ENCODE assay signal across 8 cellular contexts in the genomic region with DNA sequence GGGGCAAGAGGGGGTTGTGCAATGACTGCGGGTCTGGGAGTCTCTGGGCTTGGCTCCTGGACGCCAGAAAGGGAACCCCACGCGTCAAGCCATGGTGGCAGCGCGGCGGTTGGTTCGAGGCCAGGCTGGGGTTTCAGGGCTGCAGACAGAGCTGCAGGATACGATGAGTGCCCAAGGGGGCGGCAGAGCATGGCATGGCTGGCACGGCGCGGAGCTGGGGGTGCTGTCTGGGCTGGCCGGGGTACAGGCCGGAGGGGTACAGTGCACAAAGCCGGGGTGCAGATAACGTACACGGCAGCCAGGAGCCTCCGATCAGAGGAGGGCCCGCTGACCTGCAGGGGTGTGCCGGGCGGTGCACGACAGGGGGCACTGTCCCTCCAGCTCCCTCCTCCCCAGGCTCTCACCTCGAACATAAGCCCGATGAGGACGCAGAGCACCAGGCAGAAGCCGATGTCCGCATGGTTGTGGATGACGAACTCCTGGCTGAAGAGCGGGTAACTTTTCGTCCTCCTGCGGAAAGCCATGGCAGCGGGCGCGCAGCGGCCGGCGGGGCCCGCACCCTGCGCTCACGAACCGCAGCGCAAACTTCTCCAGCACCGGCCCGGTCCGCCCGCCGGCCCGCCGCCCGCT. TPM values are rescaled to one million over a fixed set of nuclear protein-coding genes. Genes with fewer than 3 reads are reported as not detected.
DNase-seq lines count a peak whose midpoint lies in the region; ATAC-seq, FAIRE-seq and TF ChIP-seq lines count a peak whose summit lies in the region.

No MANE protein-coding gene starts in this region.

- H3K27me3 ChIP-seq in parathyroid adenoma (ENCODE audit: control insufficient read depth, insufficient read depth, low read length), result no peaks in the 10 kb centered on the region

- no peaks in the 10 kb centered on the region for H3K79me2 ChIP-seq in parathyroid adenoma

- ATAC-seq in GM19463 (IDR thresholded peaks at IDR 0.05; ENCODE audit: unreplicated experiment) (peak; percentile 53), HG03571 (IDR thresholded peaks at IDR 0.05; ENCODE audit: unreplicated experiment) (peak; percentile 56)

- H3K27me3 Mint-ChIP-seq in glutamatergic neuron (ENCODE audit: unreplicated experiment), result peaks cover 12% of the 10 kb centered on the region

- DNase-seq in DMS 273 (lab: John Stamatoyannopoulos, UW; ENCODE audit: unreplicated experiment), result peak; percentile 92
- DNase-seq in RPMI8226, result peak; percentile 89
- DNase-seq in activated naive CD4-positive, alpha-beta T cell (lab: John Stamatoyannopoulos, UW), result peak in 3 of 4 experiments; percentile 13 to 47 (median 26)
- DNase-seq in glutamatergic neuron, result peak; percentile 78
- DNase-seq in urothelium cell line (ENCODE audit: low spot score), result peak; percentile 88

- H3K36me3 ChIP-seq in parathyroid adenoma (ENCODE audit: control insufficient read depth, insufficient read depth, low read length), result no peaks in the 10 kb centered on the region

- H3K4me3 ChIP-seq in parathyroid adenoma (ENCODE audit: low read depth, low read length), result peak overlapping the region; percentile 47

- TF ChIP-seq CTCF in glutamatergic neuron (IDR thresholded peaks at IDR 0.05; ENCODE audit: partially characterized antibody, unreplicated experiment), result peak; percentile 54
- peak; percentile 67 for TF ChIP-seq CTCF in parathyroid adenoma (IDR thresholded peaks at IDR 0.05)

- FAIRE-seq in urothelium cell line (lab: Jason Lieb, UNC), result peak; percentile 27

- peaks cover 3% of the 10 kb centered on the region for H3K4me1 ChIP-seq in parathyroid adenoma

- H3K36me3 Mint-ChIP-seq in glutamatergic neuron (ENCODE audit: unreplicated experiment), result no peaks in the 10 kb centered on the region

- peaks cover 6% of the 10 kb centered on the region for H3K9me3 Mint-ChIP-seq in glutamatergic neuron (ENCODE audit: unreplicated experiment)

- peak overlapping the region; percentile 91 for H2AFZ ChIP-seq in parathyroid adenoma

- H3K27ac Mint-ChIP-seq in glutamatergic neuron (ENCODE audit: unreplicated experiment), result peak overlapping the region; percentile 56

- no peak overlapping the region for H3K27ac ChIP-seq in parathyroid adenoma

- no peak overlapping the region for H3K9ac ChIP-seq in parathyroid adenoma

- H3K4me2 ChIP-seq in parathyroid adenoma (ENCODE audit: low read length), result peak overlapping the region; percentile 61

- H3K4me1 Mint-ChIP-seq in glutamatergic neuron (ENCODE audit: low read depth, unreplicated experiment), result peaks cover 21% of the 10 kb centered on the region

- no peaks in the 10 kb centered on the region for H3K9me3 ChIP-seq in parathyroid adenoma (ENCODE audit: control insufficient read depth, low read length)

- peak overlapping the region; percentile 84 for H3K4me3 Mint-ChIP-seq in glutamatergic neuron (ENCODE audit: unreplicated experiment)

RNA-seq across cellular contexts. Expression of a gene that starts 0.4 kb away (rescaled TPM):
- total RNA-seq in glutamatergic neuron (ENCODE audit: unreplicated experiment), result 16.2 TPM

Comparison
In these comparisons a context has a peak if more than half of its experiments do, and no peak if none do; other contexts are left out.
1. DNase-seq: peak in every context shown above with its lines; median percentile 92 in DMS 273; 89 in RPMI8226; 88 in urothelium cell line; 78 in glutamatergic neuron; 26 in activated naive CD4-positive, alpha-beta T cell.